Comparison of ENCODE assay signal across 1 cellular context in genomic region chr20:31831771-31832306, GRCh38.
TF ChIP-seq lines count a peak whose summit lies in the region.

No MANE protein-coding gene starts in this region.

TF ChIP-seq in SK-N-SH, 30 proteins besides CTCF, POLR2A, EP300 and RAD21 (continued from another document):
- TF ChIP-seq ZBTB33 (IDR thresholded peaks at IDR 0.05; ENCODE audit: borderline replicate concordance, low read depth) = no peak
- TF ChIP-seq NFIC (IDR thresholded peaks at IDR 0.05; ENCODE audit: borderline replicate concordance) = no peak
- TF ChIP-seq SIN3A (IDR thresholded peaks at IDR 0.05; ENCODE audit: borderline replicate concordance, low read depth, low read length) = no peak
- TF ChIP-seq GATA2 (CRISPR knock-in tag; IDR thresholded peaks at IDR 0.05) = no peak
- TF ChIP-seq TAF1 (IDR thresholded peaks at IDR 0.05; ENCODE audit: borderline replicate concordance, low read depth, low read length) = no peak
- TF ChIP-seq POLR2AphosphoS5 (IDR thresholded peaks at IDR 0.05; ENCODE audit: low read depth, low read length) = no peak
- no peak for TF ChIP-seq RXRA (IDR thresholded peaks at IDR 0.05; ENCODE audit: borderline replicate concordance, low read depth)
